Comparison of ENCODE assay signal across 1 cellular context in the genomic region with DNA sequence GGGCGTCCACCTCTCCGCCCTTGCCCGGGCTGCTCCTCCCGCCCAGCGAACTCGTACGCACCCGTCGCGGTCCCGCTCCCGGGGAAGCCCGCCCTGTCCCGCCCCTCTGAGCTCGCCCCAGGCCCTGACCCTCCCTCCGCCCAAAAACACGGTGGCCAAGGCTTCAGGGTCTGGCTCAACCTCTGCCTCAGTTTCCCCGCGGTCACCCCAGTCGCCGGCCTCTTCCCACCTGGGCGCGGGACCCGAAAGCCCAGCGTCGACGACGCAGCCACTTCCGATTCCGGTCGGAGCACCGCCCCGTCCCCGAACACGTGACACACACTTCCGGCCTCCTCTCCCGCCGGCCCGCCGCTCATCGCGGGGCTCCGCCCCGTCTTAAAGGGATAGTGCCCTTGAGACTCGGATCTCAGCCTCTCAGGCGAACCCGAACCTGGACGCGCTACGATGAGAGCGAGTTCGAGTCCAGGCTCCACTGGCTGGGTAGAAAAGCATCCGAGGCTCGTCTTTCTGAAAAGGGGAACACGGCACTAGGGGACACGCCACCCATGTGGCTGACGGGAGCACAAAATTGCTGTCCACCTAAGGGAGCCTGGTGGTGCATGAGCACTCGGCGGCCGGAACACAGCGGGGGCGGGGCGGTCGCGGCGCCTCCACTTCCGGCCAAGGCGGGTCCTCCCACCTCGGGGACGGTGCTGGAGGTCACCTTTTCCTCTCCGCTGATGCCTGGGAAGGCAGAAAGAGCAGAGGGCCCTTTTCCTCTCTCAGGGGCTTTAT.
A peak's percentile ranks its signal among the peaks of the same experiment; 100 is the strongest.
TF ChIP-seq lines count a peak whose summit lies in the region.

Gene C19orf25, minus strand, starts transcription at position 282 of the 774 bp plus-strand sequence. CDS start 312 bp downstream, outside the sequence.

TF ChIP-seq in SK-N-SH, 30 proteins besides CTCF, POLR2A, EP300 and RAD21 (continued from another document):
- TF ChIP-seq, protein P1, sequence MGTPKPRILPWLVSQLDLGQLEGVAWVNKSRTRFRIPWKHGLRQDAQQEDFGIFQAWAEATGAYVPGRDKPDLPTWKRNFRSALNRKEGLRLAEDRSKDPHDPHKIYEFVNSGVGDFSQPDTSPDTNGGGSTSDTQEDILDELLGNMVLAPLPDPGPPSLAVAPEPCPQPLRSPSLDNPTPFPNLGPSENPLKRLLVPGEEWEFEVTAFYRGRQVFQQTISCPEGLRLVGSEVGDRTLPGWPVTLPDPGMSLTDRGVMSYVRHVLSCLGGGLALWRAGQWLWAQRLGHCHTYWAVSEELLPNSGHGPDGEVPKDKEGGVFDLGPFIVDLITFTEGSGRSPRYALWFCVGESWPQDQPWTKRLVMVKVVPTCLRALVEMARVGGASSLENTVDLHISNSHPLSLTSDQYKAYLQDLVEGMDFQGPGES (IDR thresholded peaks at IDR 0.05; ENCODE audit: low read depth, low read length), result no peak
- TF ChIP-seq TEAD4 (IDR thresholded peaks at IDR 0.05; ENCODE audit: borderline replicate concordance, insufficient read depth) (no peak), MEF2A (IDR thresholded peaks at IDR 0.05; ENCODE audit: borderline replicate concordance, low read depth) (no peak), RFX5 (IDR thresholded peaks at IDR 0.05; ENCODE audit: low read length) (no peak), YY1 (IDR thresholded peaks at IDR 0.05; ENCODE audit: low read depth) (no peak), TCF12 (IDR thresholded peaks at IDR 0.05) (no peak), NRF1 (IDR thresholded peaks at IDR 0.05; ENCODE audit: low read depth, low read length) (no peak), FOXM1 (IDR thresholded peaks at IDR 0.05; ENCODE audit: low read depth) (no peak), EZH2phosphoT487 (IDR thresholded peaks at IDR 0.05; ENCODE audit: borderline replicate concordance, low read depth) (no peak), SMC3 (IDR thresholded peaks at IDR 0.05; ENCODE audit: low read depth, low read length) (no peak), SIN3A (IDR thresholded peaks at IDR 0.05; ENCODE audit: borderline replicate concordance, low read depth, low read length) (peak; percentile 50; the same call in 1 of the 2 replicates), RCOR1 (IDR thresholded peaks at IDR 0.05; ENCODE audit: low read length) (no peak)
- TF ChIP-seq, protein P2, sequence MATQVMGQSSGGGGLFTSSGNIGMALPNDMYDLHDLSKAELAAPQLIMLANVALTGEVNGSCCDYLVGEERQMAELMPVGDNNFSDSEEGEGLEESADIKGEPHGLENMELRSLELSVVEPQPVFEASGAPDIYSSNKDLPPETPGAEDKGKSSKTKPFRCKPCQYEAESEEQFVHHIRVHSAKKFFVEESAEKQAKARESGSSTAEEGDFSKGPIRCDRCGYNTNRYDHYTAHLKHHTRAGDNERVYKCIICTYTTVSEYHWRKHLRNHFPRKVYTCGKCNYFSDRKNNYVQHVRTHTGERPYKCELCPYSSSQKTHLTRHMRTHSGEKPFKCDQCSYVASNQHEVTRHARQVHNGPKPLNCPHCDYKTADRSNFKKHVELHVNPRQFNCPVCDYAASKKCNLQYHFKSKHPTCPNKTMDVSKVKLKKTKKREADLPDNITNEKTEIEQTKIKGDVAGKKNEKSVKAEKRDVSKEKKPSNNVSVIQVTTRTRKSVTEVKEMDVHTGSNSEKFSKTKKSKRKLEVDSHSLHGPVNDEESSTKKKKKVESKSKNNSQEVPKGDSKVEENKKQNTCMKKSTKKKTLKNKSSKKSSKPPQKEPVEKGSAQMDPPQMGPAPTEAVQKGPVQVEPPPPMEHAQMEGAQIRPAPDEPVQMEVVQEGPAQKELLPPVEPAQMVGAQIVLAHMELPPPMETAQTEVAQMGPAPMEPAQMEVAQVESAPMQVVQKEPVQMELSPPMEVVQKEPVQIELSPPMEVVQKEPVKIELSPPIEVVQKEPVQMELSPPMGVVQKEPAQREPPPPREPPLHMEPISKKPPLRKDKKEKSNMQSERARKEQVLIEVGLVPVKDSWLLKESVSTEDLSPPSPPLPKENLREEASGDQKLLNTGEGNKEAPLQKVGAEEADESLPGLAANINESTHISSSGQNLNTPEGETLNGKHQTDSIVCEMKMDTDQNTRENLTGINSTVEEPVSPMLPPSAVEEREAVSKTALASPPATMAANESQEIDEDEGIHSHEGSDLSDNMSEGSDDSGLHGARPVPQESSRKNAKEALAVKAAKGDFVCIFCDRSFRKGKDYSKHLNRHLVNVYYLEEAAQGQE (IDR thresholded peaks at IDR 0.05; ENCODE audit: low read depth, low read length), result peak; percentile 8; the same call in 1 of the 2 replicates
- TF ChIP-seq, protein P3, sequence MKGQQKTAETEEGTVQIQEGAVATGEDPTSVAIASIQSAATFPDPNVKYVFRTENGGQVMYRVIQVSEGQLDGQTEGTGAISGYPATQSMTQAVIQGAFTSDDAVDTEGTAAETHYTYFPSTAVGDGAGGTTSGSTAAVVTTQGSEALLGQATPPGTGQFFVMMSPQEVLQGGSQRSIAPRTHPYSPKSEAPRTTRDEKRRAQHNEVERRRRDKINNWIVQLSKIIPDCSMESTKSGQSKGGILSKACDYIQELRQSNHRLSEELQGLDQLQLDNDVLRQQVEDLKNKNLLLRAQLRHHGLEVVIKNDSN (IDR thresholded peaks at IDR 0.05; ENCODE audit: borderline replicate concordance, low read depth), result peak; percentile 96
- TF ChIP-seq, protein P4, sequence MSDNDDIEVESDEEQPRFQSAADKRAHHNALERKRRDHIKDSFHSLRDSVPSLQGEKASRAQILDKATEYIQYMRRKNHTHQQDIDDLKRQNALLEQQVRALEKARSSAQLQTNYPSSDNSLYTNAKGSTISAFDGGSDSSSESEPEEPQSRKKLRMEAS (IDR thresholded peaks at IDR 0.05; ENCODE audit: low read depth), result peak; percentile 92
